Comparison of ENCODE assay signal across 8 cellular contexts in the genomic region with DNA sequence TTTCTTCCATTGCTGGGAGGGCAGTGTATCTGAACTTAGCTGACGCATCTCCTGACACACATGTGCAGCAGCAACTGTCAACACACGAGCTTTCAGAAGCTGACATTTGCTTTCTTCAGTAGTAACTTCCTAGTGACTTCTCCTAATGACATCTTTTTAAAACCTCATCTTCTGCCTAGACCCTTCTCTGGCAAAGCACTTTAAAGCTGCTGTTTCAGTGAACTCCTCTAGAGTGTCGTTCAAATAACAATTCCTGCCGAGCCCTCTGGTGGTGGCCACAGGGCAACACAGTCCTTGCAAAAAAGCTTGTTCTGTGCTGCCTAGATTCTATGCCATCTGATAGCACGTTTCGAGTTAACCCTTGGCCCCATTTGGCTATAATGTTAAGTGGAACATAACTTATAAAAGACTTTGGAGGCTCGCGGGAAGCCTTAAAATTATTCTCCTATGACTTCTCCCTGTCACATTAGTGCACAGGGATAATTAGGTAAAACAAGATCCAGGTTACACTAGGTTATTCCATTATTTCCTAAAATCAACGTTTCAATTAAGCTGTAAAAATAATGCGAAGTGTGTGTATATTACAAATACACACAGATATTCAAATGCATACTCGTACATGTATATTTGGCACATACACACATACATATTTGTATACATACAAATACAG.
DNase-seq lines count a peak whose midpoint lies in the region; ATAC-seq lines count a peak whose summit lies in the region.

No MANE protein-coding gene starts in this region.

- peaks cover 2% of the 10 kb centered on the region for H3K9me3 Mint-ChIP-seq in activated CD4-positive, alpha-beta memory T cell treated with anti-CD3 and anti-CD28 coated beads for 36 hours
- peaks cover 2% of the 10 kb centered on the region for H3K9me3 Mint-ChIP-seq in activated CD4-positive, alpha-beta memory T cell treated with anti-CD3 and anti-CD28 coated beads, Interleukin-2, amount 10 ng/mL, durations not matched to agents 7 days and 5 days
- H3K9me3 Mint-ChIP-seq in activated T-cell treated with anti-CD3 and anti-CD28 coated beads, Interleukin-2, amount 50 U/mL, for 4 hours, result peaks cover 9% of the 10 kb centered on the region

- peak; percentile 13 for DNase-seq in activated CD4-positive, alpha-beta memory T cell treated with anti-CD3 and anti-CD28 coated beads for 36 hours
- DNase-seq in activated CD4-positive, alpha-beta memory T cell treated with anti-CD3 and anti-CD28 coated beads, Interleukin-2, amount 10 ng/mL, durations not matched to agents 7 days and 5 days, result no peak
- DNase-seq in NCI-H748 treated with DMSO at 0.1 percent for 48 hours (lab: John Stamatoyannopoulos, UW) (peak; percentile 17), ecto neural progenitor cell (ENCODE audit: low spot score) (peak; percentile 74), mucosa of gallbladder (ENCODE audit: low spot score) (peak; percentile 12)
- DNase-seq in stimulated activated CD4-positive, alpha-beta T cell treated with anti-CD3 and anti-CD28 coated beads, Interleukin-4, amount 100 ng/mL, for 4 hours, result no peak
- no peak for DNase-seq in activated T-cell treated with anti-CD3 and anti-CD28 coated beads, Interleukin-2, amount 50 U/mL, for 4 hours

- no peaks in the 10 kb centered on the region for H3K4me1 Mint-ChIP-seq in activated CD4-positive, alpha-beta memory T cell treated with anti-CD3 and anti-CD28 coated beads for 36 hours (ENCODE audit: low read depth)
- no peaks in the 10 kb centered on the region for H3K4me1 Mint-ChIP-seq in activated CD4-positive, alpha-beta memory T cell treated with anti-CD3 and anti-CD28 coated beads, Interleukin-2, amount 10 ng/mL, durations not matched to agents 7 days and 5 days
- no peaks in the 10 kb centered on the region for H3K4me1 Mint-ChIP-seq in activated T-cell treated with anti-CD3 and anti-CD28 coated beads, Interleukin-2, amount 50 U/mL, for 4 hours (ENCODE audit: low read depth)

- H3K27ac Mint-ChIP-seq in activated CD4-positive, alpha-beta memory T cell treated with anti-CD3 and anti-CD28 coated beads for 36 hours, result no peak overlapping the region
- no peak overlapping the region for H3K27ac Mint-ChIP-seq in activated CD4-positive, alpha-beta memory T cell treated with anti-CD3 and anti-CD28 coated beads, Interleukin-2, amount 10 ng/mL, durations not matched to agents 7 days and 5 days

- H3K4me3 Mint-ChIP-seq in activated CD4-positive, alpha-beta memory T cell treated with anti-CD3 and anti-CD28 coated beads for 36 hours, result no peak overlapping the region
- H3K4me3 Mint-ChIP-seq in activated CD4-positive, alpha-beta memory T cell treated with anti-CD3 and anti-CD28 coated beads, Interleukin-2, amount 10 ng/mL, durations not matched to agents 7 days and 5 days, result no peak overlapping the region
- H3K4me3 Mint-ChIP-seq in activated T-cell treated with anti-CD3 and anti-CD28 coated beads, Interleukin-2, amount 50 U/mL, for 4 hours, result no peak overlapping the region

- H3K27me3 Mint-ChIP-seq in activated CD4-positive, alpha-beta memory T cell treated with anti-CD3 and anti-CD28 coated beads for 36 hours, result no peaks in the 10 kb centered on the region
- no peaks in the 10 kb centered on the region for H3K27me3 Mint-ChIP-seq in activated CD4-positive, alpha-beta memory T cell treated with anti-CD3 and anti-CD28 coated beads, Interleukin-2, amount 10 ng/mL, durations not matched to agents 7 days and 5 days
- no peaks in the 10 kb centered on the region for H3K27me3 Mint-ChIP-seq in activated T-cell treated with anti-CD3 and anti-CD28 coated beads, Interleukin-2, amount 50 U/mL, for 4 hours (ENCODE audit: low read depth)

- intact Hi-C loops in activated CD4-positive, alpha-beta memory T cell treated with anti-CD3 and anti-CD28 coated beads for 36 hours (cut with micrococcal nuclease), result no loop called here

- CTCF ChIA-PET in activated CD4-positive, alpha-beta memory T cell treated with anti-CD3 and anti-CD28 coated beads for 36 hours (lab: Charles Lee), result interaction anchor here (0.8 kb wide), 1 partner anchor 54 kb away, joined by 3 read pairs; no protein-coding TSS in a partner anchor
- CTCF ChIA-PET in activated CD4-positive, alpha-beta memory T cell treated with anti-CD3 and anti-CD28 coated beads, Interleukin-2, amount 10 ng/mL, durations not matched to agents 7 days and 5 days (lab: Charles Lee), result no interaction called here

- ATAC-seq in HG03095 (IDR thresholded peaks at IDR 0.05; ENCODE audit: unreplicated experiment), result peak; percentile 60
- no peak for ATAC-seq in activated T-cell treated with anti-CD3 and anti-CD28 coated beads, Interleukin-2, amount 50 U/mL, for 4 hours

- POLR2A ChIA-PET in activated CD4-positive, alpha-beta memory T cell treated with anti-CD3 and anti-CD28 coated beads for 36 hours (lab: Charles Lee), result no interaction called here
- POLR2A ChIA-PET in activated CD4-positive, alpha-beta memory T cell treated with anti-CD3 and anti-CD28 coated beads, Interleukin-2, amount 10 ng/mL, durations not matched to agents 7 days and 5 days (lab: Charles Lee), result no interaction called here

- H3K36me3 Mint-ChIP-seq in activated CD4-positive, alpha-beta memory T cell treated with anti-CD3 and anti-CD28 coated beads for 36 hours, result no peaks in the 10 kb centered on the region
- no peaks in the 10 kb centered on the region for H3K36me3 Mint-ChIP-seq in activated CD4-positive, alpha-beta memory T cell treated with anti-CD3 and anti-CD28 coated beads, Interleukin-2, amount 10 ng/mL, durations not matched to agents 7 days and 5 days (ENCODE audit: low read depth)
- H3K36me3 Mint-ChIP-seq in activated T-cell treated with anti-CD3 and anti-CD28 coated beads, Interleukin-2, amount 50 U/mL, for 4 hours (ENCODE audit: insufficient read depth), result no peaks in the 10 kb centered on the region

Comparison
In these comparisons a context has a peak if more than half of its experiments do, and no peak if none do; other contexts are left out.
1. DNase-seq: peak in activated CD4-positive, alpha-beta memory T cell treated with anti-CD3 and anti-CD28 coated beads for 36 hours (single experiment), NCI-H748 treated with DMSO at 0.1 percent for 48 hours (single experiment), ecto neural progenitor cell (single experiment) and mucosa of gallbladder (single experiment); none in activated CD4-positive, alpha-beta memory T cell treated with anti-CD3 and anti-CD28 coated beads, Interleukin-2, amount 10 ng/mL, durations not matched to agents 7 days and 5 days (single experiment), stimulated activated CD4-positive, alpha-beta T cell treated with anti-CD3 and anti-CD28 coated beads, Interleukin-4, amount 100 ng/mL, for 4 hours (0 of 2) and activated T-cell treated with anti-CD3 and anti-CD28 coated beads, Interleukin-2, amount 50 U/mL, for 4 hours (single experiment).